In genomic region chr10:69318997-69319727, GRCh38 we compare ENCODE assay signal across 1 cellular context.
TF ChIP-seq lines count a peak whose summit lies in the region.

No MANE protein-coding gene starts in this region.

TF ChIP-seq in HEK293, 187 proteins besides CTCF, POLR2A, EP300 and RAD21 (continued from another document and continues in another):
- TF ChIP-seq ZSCAN5A (tag by site-specific recombination; IDR thresholded peaks at IDR 0.05) (no peak), EGR2 (tag by site-specific recombination; IDR thresholded peaks at IDR 0.05; ENCODE audit: low read depth) (0 out of 2 replicates have a peak, but pooled peaks have one; percentile 33), ZNF571 (tag by site-specific recombination; IDR thresholded peaks at IDR 0.05) (no peak), ZNF626 (tag by site-specific recombination; IDR thresholded peaks at IDR 0.05) (no peak), SETDB1 (IDR thresholded peaks at IDR 0.05; ENCODE audit: insufficient read length, low read length) (no peak), ZSCAN18 (tag by site-specific recombination; IDR thresholded peaks at IDR 0.05) (0 out of 2 replicates have a peak, but pooled peaks have one; percentile 18), ZNF707 (tag by site-specific recombination; IDR thresholded peaks at IDR 0.05) (no peak), ZNF184 (tag by site-specific recombination; IDR thresholded peaks at IDR 0.05) (no peak), GLI4 (tag by site-specific recombination; IDR thresholded peaks at IDR 0.05) (no peak), ZNF311 (tag by site-specific recombination; IDR thresholded peaks at IDR 0.05; ENCODE audit: borderline replicate concordance) (no peak), BCL11A (tag by site-specific recombination; IDR thresholded peaks at IDR 0.05; ENCODE audit: low read depth) (0 out of 2 replicates have a peak, but pooled peaks have one; percentile 15), ZNF169 (tag by site-specific recombination; IDR thresholded peaks at IDR 0.05) (no peak), KLF8 (tag by site-specific recombination; IDR thresholded peaks at IDR 0.05) (no peak), ZNF747 (tag by site-specific recombination; IDR thresholded peaks at IDR 0.05) (no peak), ZNF223 (tag by site-specific recombination; IDR thresholded peaks at IDR 0.05) (0 out of 2 replicates have a peak, but pooled peaks have one; percentile 15), ZFHX2 (tag by site-specific recombination; conservative IDR thresholded peaks at IDR 0.05) (peak; percentile 73), ZNF394 (tag by site-specific recombination; IDR thresholded peaks at IDR 0.05; ENCODE audit: borderline replicate concordance) (peak; percentile 99), ZNF16 (tag by site-specific recombination; IDR thresholded peaks at IDR 0.05; ENCODE audit: low read depth) (no peak), ZNF174 (tag by site-specific recombination; IDR thresholded peaks at IDR 0.05) (no peak), GLI2 (tag by site-specific recombination; IDR thresholded peaks at IDR 0.05; ENCODE audit: borderline replicate concordance, low read depth) (no peak), KLF1 (tag by site-specific recombination; IDR thresholded peaks at IDR 0.05) (peak; percentile 50; the same call in 1 of the 2 replicates), PRDM1 (tag by site-specific recombination; IDR thresholded peaks at IDR 0.05) (no peak), PRDM2 (tag by site-specific recombination; IDR thresholded peaks at IDR 0.05; ENCODE audit: borderline replicate concordance) (0 out of 2 replicates have a peak, but pooled peaks have one; percentile 87), ZNF239 (tag by site-specific recombination; IDR thresholded peaks at IDR 0.05) (no peak), PBX3 (CRISPR knock-in tag; IDR thresholded peaks at IDR 0.05) (no peak), ZNF785 (tag by site-specific recombination; IDR thresholded peaks at IDR 0.05) (no peak), ZBTB49 (tag by site-specific recombination; IDR thresholded peaks at IDR 0.05; ENCODE audit: low read depth) (no peak), ZNF501 (tag by site-specific recombination; IDR thresholded peaks at IDR 0.05) (no peak; the same call in none of the 2 replicates), ZNF426 (tag by site-specific recombination; IDR thresholded peaks at IDR 0.05) (no peak), WT1 (tag by site-specific recombination; IDR thresholded peaks at IDR 0.05) (0 out of 2 replicates have a peak, but pooled peaks have one; percentile 45), ZNF335 (tag by site-specific recombination; conservative IDR thresholded peaks at IDR 0.05) (peak; percentile 100), ZNF624 (tag by site-specific recombination; IDR thresholded peaks at IDR 0.05) (no peak), KLF7 (tag by site-specific recombination; IDR thresholded peaks at IDR 0.05; ENCODE audit: borderline replicate concordance) (no peak), ZNF654 (tag by site-specific recombination; IDR thresholded peaks at IDR 0.05; ENCODE audit: low read depth) (no peak), ZNF513 (tag by site-specific recombination; IDR thresholded peaks at IDR 0.05) (no peak), SP3 (tag by site-specific recombination; IDR thresholded peaks at IDR 0.05) (no peak), HOXD13 (CRISPR knock-in tag; IDR thresholded peaks at IDR 0.05; ENCODE audit: borderline replicate concordance) (no peak), ZNF600 (tag by site-specific recombination; IDR thresholded peaks at IDR 0.05) (peak; percentile 70; the same call in 1 of the 2 replicates), OSR2 (tag by site-specific recombination; IDR thresholded peaks at IDR 0.05) (no peak), ELK4 (IDR thresholded peaks at IDR 0.05; ENCODE audit: borderline replicate concordance, low read depth, low read length) (no peak), ZNF121 (tag by site-specific recombination; IDR thresholded peaks at IDR 0.05) (peak; percentile 72), ZNF146 (tag by site-specific recombination; IDR thresholded peaks at IDR 0.05) (peak; percentile 8; the same call in 1 of the 2 replicates), BCL11B (tag by site-specific recombination; IDR thresholded peaks at IDR 0.05; ENCODE audit: low read depth) (peak; percentile 62; the same call in 1 of the 2 replicates), ZXDB (tag by site-specific recombination; IDR thresholded peaks at IDR 0.05) (peak; percentile 60; the same call in 1 of the 2 replicates), HOXA7 (CRISPR knock-in tag; IDR thresholded peaks at IDR 0.05; ENCODE audit: borderline replicate concordance) (no peak), ZNF664 (tag by site-specific recombination; IDR thresholded peaks at IDR 0.05) (no peak), ZBTB1 (tag by site-specific recombination; IDR thresholded peaks at IDR 0.05) (no peak), ZNF416 (tag by site-specific recombination; IDR thresholded peaks at IDR 0.05) (no peak), ZNF350 (tag by site-specific recombination; IDR thresholded peaks at IDR 0.05) (no peak), OVOL3 (tag by site-specific recombination; IDR thresholded peaks at IDR 0.05) (no peak), ZNF610 (tag by site-specific recombination; IDR thresholded peaks at IDR 0.05; ENCODE audit: borderline replicate concordance) (no peak), ZNF202 (tag by site-specific recombination; IDR thresholded peaks at IDR 0.05; ENCODE audit: borderline replicate concordance) (no peak), KLF16 (tag by site-specific recombination; IDR thresholded peaks at IDR 0.05) (0 out of 2 replicates have a peak, but pooled peaks have one; percentile 37), HOXC10 (CRISPR knock-in tag; IDR thresholded peaks at IDR 0.05) (no peak), ZNF561 (tag by site-specific recombination; IDR thresholded peaks at IDR 0.05; ENCODE audit: borderline replicate concordance) (no peak), RBAK (tag by site-specific recombination; IDR thresholded peaks at IDR 0.05) (no peak)
